1 cellular context compared by ENCODE assay signal in the genomic region with DNA sequence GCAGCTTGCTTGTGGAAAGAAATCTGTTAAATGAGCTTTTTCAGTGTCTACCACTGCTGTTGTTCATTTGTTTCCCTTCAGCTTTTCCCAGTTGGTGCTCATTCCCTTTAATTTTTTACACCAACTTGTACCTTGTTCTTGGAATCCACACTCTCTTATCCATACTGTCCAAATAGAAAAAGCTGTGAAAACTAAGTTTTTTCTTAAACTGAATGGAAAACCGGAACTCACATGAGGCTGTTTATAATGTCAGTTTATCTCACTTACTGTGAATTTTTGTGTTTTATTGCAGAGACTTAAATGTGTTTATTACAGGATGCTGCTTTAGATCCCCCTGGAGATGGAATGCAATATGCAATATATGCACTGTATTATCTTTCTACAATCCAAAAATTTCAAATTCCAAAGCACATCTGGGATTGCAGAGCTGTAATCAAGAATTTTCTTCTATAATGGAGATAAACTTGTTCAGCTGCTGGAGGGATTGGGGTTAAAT.
TF ChIP-seq lines count a peak whose summit lies in the region.

No MANE protein-coding gene starts in this region.

TF ChIP-seq in HepG2, 621 proteins besides CTCF, POLR2A, EP300 and RAD21 (continued from another document):
- TF ChIP-seq, protein P1, sequence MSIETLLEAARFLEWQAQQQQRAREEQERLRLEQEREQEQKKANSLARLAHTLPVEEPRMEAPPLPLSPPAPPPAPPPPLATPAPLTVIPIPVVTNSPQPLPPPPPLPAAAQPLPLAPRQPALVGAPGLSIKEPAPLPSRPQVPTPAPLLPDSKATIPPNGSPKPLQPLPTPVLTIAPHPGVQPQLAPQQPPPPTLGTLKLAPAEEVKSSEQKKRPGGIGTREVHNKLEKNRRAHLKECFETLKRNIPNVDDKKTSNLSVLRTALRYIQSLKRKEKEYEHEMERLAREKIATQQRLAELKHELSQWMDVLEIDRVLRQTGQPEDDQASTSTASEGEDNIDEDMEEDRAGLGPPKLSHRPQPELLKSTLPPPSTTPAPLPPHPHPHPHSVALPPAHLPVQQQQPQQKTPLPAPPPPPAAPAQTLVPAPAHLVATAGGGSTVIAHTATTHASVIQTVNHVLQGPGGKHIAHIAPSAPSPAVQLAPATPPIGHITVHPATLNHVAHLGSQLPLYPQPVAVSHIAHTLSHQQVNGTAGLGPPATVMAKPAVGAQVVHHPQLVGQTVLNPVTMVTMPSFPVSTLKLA (IDR thresholded peaks at IDR 0.05), result no peak
- TF ChIP-seq, protein P2, sequence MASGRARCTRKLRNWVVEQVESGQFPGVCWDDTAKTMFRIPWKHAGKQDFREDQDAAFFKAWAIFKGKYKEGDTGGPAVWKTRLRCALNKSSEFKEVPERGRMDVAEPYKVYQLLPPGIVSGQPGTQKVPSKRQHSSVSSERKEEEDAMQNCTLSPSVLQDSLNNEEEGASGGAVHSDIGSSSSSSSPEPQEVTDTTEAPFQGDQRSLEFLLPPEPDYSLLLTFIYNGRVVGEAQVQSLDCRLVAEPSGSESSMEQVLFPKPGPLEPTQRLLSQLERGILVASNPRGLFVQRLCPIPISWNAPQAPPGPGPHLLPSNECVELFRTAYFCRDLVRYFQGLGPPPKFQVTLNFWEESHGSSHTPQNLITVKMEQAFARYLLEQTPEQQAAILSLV (CRISPR knock-in tag; IDR thresholded peaks at IDR 0.05; ENCODE audit: borderline replicate concordance), result no peak
- no peak for TF ChIP-seq ZIK1 (CRISPR knock-in tag; IDR thresholded peaks at IDR 0.05; ENCODE audit: borderline replicate concordance, low read depth)
- TF ChIP-seq RARG (CRISPR knock-in tag; IDR thresholded peaks at IDR 0.05; ENCODE audit: low read depth), result 0 out of 2 replicates have a peak, but pooled peaks have one; percentile 85
- no peak for TF ChIP-seq GFI1 (CRISPR knock-in tag; IDR thresholded peaks at IDR 0.05; ENCODE audit: borderline replicate concordance)
- TF ChIP-seq, protein P3, sequence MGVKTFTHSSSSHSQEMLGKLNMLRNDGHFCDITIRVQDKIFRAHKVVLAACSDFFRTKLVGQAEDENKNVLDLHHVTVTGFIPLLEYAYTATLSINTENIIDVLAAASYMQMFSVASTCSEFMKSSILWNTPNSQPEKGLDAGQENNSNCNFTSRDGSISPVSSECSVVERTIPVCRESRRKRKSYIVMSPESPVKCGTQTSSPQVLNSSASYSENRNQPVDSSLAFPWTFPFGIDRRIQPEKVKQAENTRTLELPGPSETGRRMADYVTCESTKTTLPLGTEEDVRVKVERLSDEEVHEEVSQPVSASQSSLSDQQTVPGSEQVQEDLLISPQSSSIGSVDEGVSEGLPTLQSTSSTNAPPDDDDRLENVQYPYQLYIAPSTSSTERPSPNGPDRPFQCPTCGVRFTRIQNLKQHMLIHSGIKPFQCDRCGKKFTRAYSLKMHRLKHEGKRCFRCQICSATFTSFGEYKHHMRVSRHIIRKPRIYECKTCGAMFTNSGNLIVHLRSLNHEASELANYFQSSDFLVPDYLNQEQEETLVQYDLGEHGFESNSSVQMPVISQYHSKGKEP (CRISPR knock-in tag; IDR thresholded peaks at IDR 0.05), result no peak
- TF ChIP-seq ZNF850 (CRISPR knock-in tag; conservative IDR thresholded peaks at IDR 0.05), result no peak
- peak; percentile 44; the same call in 1 of the 2 replicates for TF ChIP-seq ZFP1 (CRISPR knock-in tag; IDR thresholded peaks at IDR 0.05)
- TF ChIP-seq ZSCAN21 (CRISPR knock-in tag; IDR thresholded peaks at IDR 0.05; ENCODE audit: borderline replicate concordance), result 0 out of 2 replicates have a peak, but pooled peaks have one; percentile 41
- no peak for TF ChIP-seq SRSF4 (IDR thresholded peaks at IDR 0.05; ENCODE audit: low read depth, low read length, poor library complexity, severe bottlenecking)
- TF ChIP-seq, protein P4, sequence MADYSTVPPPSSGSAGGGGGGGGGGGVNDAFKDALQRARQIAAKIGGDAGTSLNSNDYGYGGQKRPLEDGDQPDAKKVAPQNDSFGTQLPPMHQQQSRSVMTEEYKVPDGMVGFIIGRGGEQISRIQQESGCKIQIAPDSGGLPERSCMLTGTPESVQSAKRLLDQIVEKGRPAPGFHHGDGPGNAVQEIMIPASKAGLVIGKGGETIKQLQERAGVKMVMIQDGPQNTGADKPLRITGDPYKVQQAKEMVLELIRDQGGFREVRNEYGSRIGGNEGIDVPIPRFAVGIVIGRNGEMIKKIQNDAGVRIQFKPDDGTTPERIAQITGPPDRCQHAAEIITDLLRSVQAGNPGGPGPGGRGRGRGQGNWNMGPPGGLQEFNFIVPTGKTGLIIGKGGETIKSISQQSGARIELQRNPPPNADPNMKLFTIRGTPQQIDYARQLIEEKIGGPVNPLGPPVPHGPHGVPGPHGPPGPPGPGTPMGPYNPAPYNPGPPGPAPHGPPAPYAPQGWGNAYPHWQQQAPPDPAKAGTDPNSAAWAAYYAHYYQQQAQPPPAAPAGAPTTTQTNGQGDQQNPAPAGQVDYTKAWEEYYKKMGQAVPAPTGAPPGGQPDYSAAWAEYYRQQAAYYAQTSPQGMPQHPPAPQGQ (CRISPR knock-in tag; IDR thresholded peaks at IDR 0.05; ENCODE audit: borderline replicate concordance), result no peak
- TF ChIP-seq TRIM24 (CRISPR knock-in tag; IDR thresholded peaks at IDR 0.05), result no peak
- no peak for TF ChIP-seq AHR (CRISPR knock-in tag; IDR thresholded peaks at IDR 0.05)
- TF ChIP-seq TBX2 (CRISPR knock-in tag; IDR thresholded peaks at IDR 0.05; ENCODE audit: borderline replicate concordance), result no peak
- no peak for TF ChIP-seq ZBTB3 (CRISPR knock-in tag; IDR thresholded peaks at IDR 0.05; ENCODE audit: borderline replicate concordance, low read depth)
- TF ChIP-seq, protein P5, sequence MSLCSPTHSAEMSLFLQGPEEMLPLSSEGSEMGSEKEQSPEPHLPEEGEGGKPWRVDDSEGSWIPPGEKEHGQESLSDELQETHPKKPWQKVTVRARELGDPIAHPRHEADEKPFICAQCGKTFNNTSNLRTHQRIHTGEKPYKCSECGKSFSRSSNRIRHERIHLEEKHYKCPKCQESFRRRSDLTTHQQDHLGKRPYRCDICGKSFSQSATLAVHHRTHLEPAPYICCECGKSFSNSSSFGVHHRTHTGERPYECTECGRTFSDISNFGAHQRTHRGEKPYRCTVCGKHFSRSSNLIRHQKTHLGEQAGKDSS (CRISPR knock-in tag; IDR thresholded peaks at IDR 0.05; ENCODE audit: borderline replicate concordance, low read depth), result no peak
- no peak for TF ChIP-seq SAFB2 (CRISPR knock-in tag; IDR thresholded peaks at IDR 0.05; ENCODE audit: borderline replicate concordance, low read depth)
- peak; percentile 93; the same call in 1 of the 2 replicates for TF ChIP-seq CHD4 (IDR thresholded peaks at IDR 0.05; ENCODE audit: borderline replicate concordance, low read length)
- TF ChIP-seq, protein P6, sequence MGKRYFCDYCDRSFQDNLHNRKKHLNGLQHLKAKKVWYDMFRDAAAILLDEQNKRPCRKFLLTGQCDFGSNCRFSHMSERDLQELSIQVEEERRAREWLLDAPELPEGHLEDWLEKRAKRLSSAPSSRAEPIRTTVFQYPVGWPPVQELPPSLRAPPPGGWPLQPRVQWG (CRISPR knock-in tag; IDR thresholded peaks at IDR 0.05; ENCODE audit: borderline replicate concordance, low read depth), result no peak
- TF ChIP-seq ZNF564 (CRISPR knock-in tag; IDR thresholded peaks at IDR 0.05), result no peak
- no peak for TF ChIP-seq NR2F2 (IDR thresholded peaks at IDR 0.05; ENCODE audit: borderline replicate concordance, low read depth)
- no peak for TF ChIP-seq SMAD3 (CRISPR knock-in tag; IDR thresholded peaks at IDR 0.05)
- no peak for TF ChIP-seq KAT7 (CRISPR knock-in tag; IDR thresholded peaks at IDR 0.05; ENCODE audit: borderline replicate concordance)
- TF ChIP-seq ZKSCAN1 (IDR thresholded peaks at IDR 0.05; ENCODE audit: low read length), result 0 out of 2 replicates have a peak, but pooled peaks have one; percentile 52
- TF ChIP-seq, protein P7, sequence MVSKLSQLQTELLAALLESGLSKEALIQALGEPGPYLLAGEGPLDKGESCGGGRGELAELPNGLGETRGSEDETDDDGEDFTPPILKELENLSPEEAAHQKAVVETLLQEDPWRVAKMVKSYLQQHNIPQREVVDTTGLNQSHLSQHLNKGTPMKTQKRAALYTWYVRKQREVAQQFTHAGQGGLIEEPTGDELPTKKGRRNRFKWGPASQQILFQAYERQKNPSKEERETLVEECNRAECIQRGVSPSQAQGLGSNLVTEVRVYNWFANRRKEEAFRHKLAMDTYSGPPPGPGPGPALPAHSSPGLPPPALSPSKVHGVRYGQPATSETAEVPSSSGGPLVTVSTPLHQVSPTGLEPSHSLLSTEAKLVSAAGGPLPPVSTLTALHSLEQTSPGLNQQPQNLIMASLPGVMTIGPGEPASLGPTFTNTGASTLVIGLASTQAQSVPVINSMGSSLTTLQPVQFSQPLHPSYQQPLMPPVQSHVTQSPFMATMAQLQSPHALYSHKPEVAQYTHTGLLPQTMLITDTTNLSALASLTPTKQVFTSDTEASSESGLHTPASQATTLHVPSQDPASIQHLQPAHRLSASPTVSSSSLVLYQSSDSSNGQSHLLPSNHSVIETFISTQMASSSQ (IDR thresholded peaks at IDR 0.05; ENCODE audit: low read depth), result no peak
- TF ChIP-seq, protein P7 (CRISPR knock-in tag; IDR thresholded peaks at IDR 0.05; ENCODE audit: borderline replicate concordance), result no peak
TF ChIP-seq in HepG2: peak in this region for 22.
